In the genomic region with DNA sequence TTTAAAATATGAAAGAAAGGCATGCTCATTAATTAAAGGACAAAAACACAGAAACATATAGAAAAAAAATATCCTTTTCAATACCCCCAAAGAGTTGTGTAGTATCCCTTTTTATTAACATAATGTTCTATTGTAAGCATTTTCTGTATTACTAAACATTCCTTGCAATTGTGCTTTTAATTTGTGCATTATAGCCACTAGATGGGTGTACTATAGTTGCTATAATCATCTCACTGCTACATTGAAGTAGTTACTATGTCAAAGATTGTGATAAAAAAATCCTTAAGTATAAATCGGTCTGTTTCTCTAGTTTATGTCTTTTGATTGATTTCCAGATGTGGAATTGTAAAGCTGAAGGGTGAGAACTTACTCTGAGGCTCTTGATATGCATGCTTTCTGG, we compare ENCODE assay signal across 24 cellular contexts. TPM values are rescaled to one million over a fixed set of nuclear protein-coding genes. Genes with fewer than 3 reads are reported as not detected.
A peak's percentile ranks its signal among the peaks of the same experiment; 100 is the strongest.
DNase-seq lines count a peak whose midpoint lies in the region; ATAC-seq and TF ChIP-seq lines count a peak whose summit lies in the region.
"Had no signal": no experiment of that assay in that cellular context is flagged by ENCODE, and none has a peak within 500 bp of the region (broad histone marks: within the 10 kb centered on the region; RNA-seq: fewer than 3 reads in every experiment).

No MANE protein-coding gene starts in this region.

- CTCF ChIA-PET in A673 (lab: Charles Lee) = no interaction called here

- TF ChIP-seq CTCF in A673 (conservative IDR thresholded peaks at IDR 0.05; ENCODE audit: low read depth, low read length) = 0 out of 2 replicates have a peak, but pooled peaks have one; percentile 26
- TF ChIP-seq CTCF in LNCaP clone FGC (IDR thresholded peaks at IDR 0.05; ENCODE audit: control insufficient read depth, extremely low read depth, insufficient read depth) = peak; percentile 36
- TF ChIP-seq CTCF in chondrocyte (IDR thresholded peaks at IDR 0.05) = peak; percentile 54
- TF ChIP-seq CTCF in nephron (IDR thresholded peaks at IDR 0.05; ENCODE audit: unreplicated experiment in 3 of 3) = no peak

- no peak overlapping the region for H3K27ac ChIP-seq in A673 (ENCODE audit: low read depth, low read length, poor library complexity, severe bottlenecking)
- H3K27ac ChIP-seq: A549, KMS-11 had no signal

- H3K9me3 Mint-ChIP-seq in chondrocyte (ENCODE audit: low read depth) (no peaks in the 10 kb centered on the region), nephron (peaks cover 6% of the 10 kb centered on the region)
- H3K9me3 Mint-ChIP-seq: H9 had no signal

- H3K4me3 ChIP-seq in A673 (ENCODE audit: low read depth, low read length, poor library complexity, severe bottlenecking) = no peak overlapping the region
- no peak overlapping the region for H3K4me3 ChIP-seq in LNCaP clone FGC (ENCODE audit: low read depth, low read length)
- H3K4me3 ChIP-seq: A549 had no signal

- H3K4me3 Mint-ChIP-seq in chondrocyte (ENCODE audit: unreplicated experiment) (no peak overlapping the region), nephron (no peak overlapping the region)
- H3K4me3 Mint-ChIP-seq: CD4-positive, CD25-positive, alpha-beta regulatory T cell; H9 had no signal

- no peaks in the 10 kb centered on the region for H3K9me3 ChIP-seq in A673 (ENCODE audit: low read depth, low read length, poor library complexity, severe bottlenecking)
- H3K9me3 ChIP-seq: A549, BE2C had no signal

- DNase-seq in A673 (ENCODE audit: low spot score) (no peak), LNCaP clone FGC (ENCODE audit: low read depth) (no peak), chondrocyte (ENCODE audit: low spot score) (no peak), kidney glomerular epithelial cell (lab: John Stamatoyannopoulos, UW) (no peak)
- DNase-seq: BE2C; CD4-positive, CD25-positive, alpha-beta regulatory T cell; DMS 273 treated with DMSO at 0.1 percent for 48 hours; DMS79 treated with DMSO at 0.1 percent for 48 hours; H9; IMR-90; MV-4-11; NCI-H1105 treated with DMSO at 0.1 percent for 48 hours; NCI-H1694; NCI-H2081; NCI-H2171; NCI-H446; NCI-H526 had no signal

- POLR2A ChIA-PET in A673 (lab: Charles Lee; ENCODE audit: low non-redundant PET) = no interaction called here

- H3K27ac Mint-ChIP-seq in chondrocyte (ENCODE audit: unreplicated experiment) (no peak overlapping the region), nephron (peak overlapping the region; percentile 34 to 79 (median 62))
- H3K27ac Mint-ChIP-seq: CD4-positive, CD25-positive, alpha-beta regulatory T cell had no signal

- H3K27me3 Mint-ChIP-seq in chondrocyte (ENCODE audit: low read depth) (no peaks in the 10 kb centered on the region), nephron (ENCODE audit: low read depth) (no peaks in the 10 kb centered on the region)
- H3K27me3 Mint-ChIP-seq: CD4-positive, CD25-positive, alpha-beta regulatory T cell had no signal

- intact Hi-C loops in A673 (cut with micrococcal nuclease; ENCODE audit: unreplicated experiment) = no loop called here

- BruUV-seq in A673 (replicated peaks; lab: Mats Ljungman, UMichigan) = no TSS peak

- no peak for ATAC-seq in HG02610 (IDR thresholded peaks at IDR 0.05; ENCODE audit: unreplicated experiment)
- ATAC-seq in GM18868 (IDR thresholded peaks at IDR 0.05; ENCODE audit: unreplicated experiment) = no peak
- ATAC-seq: A549, Right ventricle myocardium inferior had no signal

- peaks cover 13% of the 10 kb centered on the region for H3K4me1 ChIP-seq in A673 (ENCODE audit: insufficient read depth, low read length, poor library complexity, severe bottlenecking)
- H3K4me1 ChIP-seq: A549, BE2C had no signal

- no peaks in the 10 kb centered on the region for H3K36me3 Mint-ChIP-seq in chondrocyte (ENCODE audit: low read depth)
- peaks cover 64% of the 10 kb centered on the region for H3K36me3 Mint-ChIP-seq in nephron (ENCODE audit: low read depth)
- H3K36me3 Mint-ChIP-seq: CD4-positive, CD25-positive, alpha-beta regulatory T cell had no signal

- no peaks in the 10 kb centered on the region for H3K36me3 ChIP-seq in A673 (ENCODE audit: insufficient read depth, low read length, poor library complexity, severe bottlenecking)
- H3K36me3 ChIP-seq: BE2C had no signal

- no peaks in the 10 kb centered on the region for H3K27me3 ChIP-seq in A673 (replicated peaks; ENCODE audit: insufficient read depth, low read depth, low read length, poor library complexity)
- H3K27me3 ChIP-seq: BE2C had no signal

- peaks cover 13% of the 10 kb centered on the region for H3K4me1 Mint-ChIP-seq in chondrocyte (ENCODE audit: low read depth)
- peaks cover 32% of the 10 kb centered on the region for H3K4me1 Mint-ChIP-seq in nephron
- H3K4me1 Mint-ChIP-seq: CD4-positive, CD25-positive, alpha-beta regulatory T cell had no signal

RNA-seq across cellular contexts. Expression of a gene that starts 21.4 kb away (rescaled TPM):
- total RNA-seq in A673 (2021) (4.2 and 5.1 TPM in 2 replicates), chondrocyte (1.7 to 3.6 TPM (median 2.2 TPM) in 3 replicates)
- total RNA-seq: OCI-LY7 had no signal

Comparison
In these comparisons a context has a peak if more than half of its experiments do, and no peak if none do; other contexts are left out.
1. CTCF ChIP-seq: peak in A673 (single experiment), LNCaP clone FGC (single experiment) and chondrocyte (single experiment); none in nephron (0 of 3).